11 cellular contexts compared by ENCODE assay signal in the genomic region with DNA sequence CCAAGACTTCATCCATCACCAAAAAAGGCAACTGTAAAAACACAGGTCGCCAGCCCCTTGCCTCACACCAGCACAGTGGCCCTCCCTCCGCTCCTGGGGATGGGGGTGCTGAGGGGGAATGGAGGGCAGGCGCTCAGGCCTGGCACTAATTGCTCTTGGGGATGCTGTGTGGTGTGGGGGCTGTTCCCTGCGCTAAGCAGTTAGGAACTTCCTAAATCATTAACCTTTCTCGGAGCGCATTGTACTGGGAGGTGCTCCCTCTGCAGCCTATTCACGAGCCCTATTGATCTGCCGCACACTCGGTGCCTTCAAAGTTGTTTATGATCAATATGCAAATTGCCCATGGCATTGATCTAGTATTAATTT.
DNase-seq lines count a peak whose midpoint lies in the region; ATAC-seq and TF ChIP-seq lines count a peak whose summit lies in the region.
"Had no signal": no experiment of that assay in that cellular context is flagged by ENCODE, and none has a peak within 500 bp of the region (broad histone marks: within the 10 kb centered on the region; RNA-seq: fewer than 3 reads in every experiment).

No MANE protein-coding gene starts in this region.

- peaks cover 12% of the 10 kb centered on the region for H3K27me3 Mint-ChIP-seq in GM23338 (ENCODE audit: insufficient read depth, low read depth, poor library complexity)

- H3K27me3 ChIP-seq in GM23338 (ENCODE audit: insufficient read depth) (no peaks in the 10 kb centered on the region), skeletal muscle tissue (ENCODE audit: control insufficient read depth in 3 of 3, insufficient read depth in 3 of 3, low read length in 3 of 3) (no peaks in the 10 kb centered on the region)

- H3K27ac Mint-ChIP-seq in GM23338, result no peak overlapping the region
- H3K27ac Mint-ChIP-seq: stimulated activated naive CD8-positive, alpha-beta T cell treated with anti-CD3 and anti-CD28 coated beads, Interleukin-15, Interleukin-2, amounts not matched to agents 100 ng/mL and 50 ng/mL, for 24 hours had no signal

- H3K79me2 ChIP-seq in GM23338 (replicated peaks; ENCODE audit: insufficient read depth), result no peaks in the 10 kb centered on the region

- H3K9me3 Mint-ChIP-seq in GM23338, result no peaks in the 10 kb centered on the region
- H3K9me3 Mint-ChIP-seq: stimulated activated naive CD8-positive, alpha-beta T cell treated with anti-CD3 and anti-CD28 coated beads, Interleukin-15, Interleukin-2, amounts not matched to agents 100 ng/mL and 50 ng/mL, for 24 hours had no signal

- H3K9ac ChIP-seq in skeletal muscle tissue (ENCODE audit: low read depth in 1 of 3, low read length in 3 of 3), result peak overlapping the region in 1 of 3 donors; percentile 66

- ATAC-seq in GM23338, result peak; percentile 8; the same call in 2 of the 3 replicates
- peak; percentile 65 for ATAC-seq in left lobe of liver
- no peak for ATAC-seq in HG03175 (IDR thresholded peaks at IDR 0.05; ENCODE audit: unreplicated experiment)
- ATAC-seq in GM21619 (IDR thresholded peaks at IDR 0.05; ENCODE audit: unreplicated experiment), result no peak

- H3K36me3 ChIP-seq in GM23338 (ENCODE audit: insufficient read depth) (no peaks in the 10 kb centered on the region), skeletal muscle tissue (ENCODE audit: control insufficient read depth in 3 of 3, insufficient read depth in 3 of 3, low read length in 3 of 3) (peaks cover 0 to 1% (median 0%) of the 10 kb centered on the region in 3 donors)

- H3K4me2 ChIP-seq in GM23338, result 0 out of 2 replicates have a peak overlapping the region, but pooled peaks have one; percentile 25

- TF ChIP-seq CTCF in GM23338 (conservative IDR thresholded peaks at IDR 0.05; ENCODE audit: low read depth in 2 of 2), result no peak

- DNase-seq in GM23338 (ENCODE audit: low spot score), result no peak
- DNase-seq in astrocyte of the hippocampus (ENCODE audit: low read depth, low spot score), result peak; percentile 14
- DNase-seq in left lobe of liver (ENCODE audit: low spot score), result peak; percentile 48
- DNase-seq in hypothalamus (lab: John Stamatoyannopoulos, UW), result no peak
- no peak for DNase-seq in SIG-M5 treated with dmso at 0.1 percent for 504 hours (lab: John Stamatoyannopoulos, UW; ENCODE audit: unreplicated experiment)
- DNase-seq: activated CD4-positive, alpha-beta T cell treated with anti-CD3 and anti-CD28 coated beads, Interleukin-2, amount 50 U/mL, for 4 hours; activated naive CD4-positive, alpha-beta T cell treated with Interleukin-2 at 50 U/mL for 16 hours had no signal

- no peak overlapping the region for H2AFZ ChIP-seq in GM23338

- H3K4me1 ChIP-seq in GM23338 (ENCODE audit: insufficient read depth) (peaks cover 18% of the 10 kb centered on the region), skeletal muscle tissue (ENCODE audit: control insufficient read depth in 3 of 3, insufficient read depth in 3 of 3, low read length in 3 of 3) (peaks cover 42 to 71% (median 63%) of the 10 kb centered on the region in 3 donors)

- no peaks in the 10 kb centered on the region; the same call in 1 of the 2 replicates for H3F3A ChIP-seq in GM23338 (replicated peaks; ENCODE audit: low read depth)

- no peaks in the 10 kb centered on the region for H3K9me3 ChIP-seq in skeletal muscle tissue (ENCODE audit: control insufficient read depth in 3 of 3, low read length in 3 of 3)

- no peaks in the 10 kb centered on the region for H4K20me1 ChIP-seq in GM23338 (replicated peaks; ENCODE audit: insufficient read depth)

- H3K4me3 Mint-ChIP-seq in GM23338, result no peak overlapping the region
- H3K4me3 Mint-ChIP-seq: stimulated activated naive CD8-positive, alpha-beta T cell treated with anti-CD3 and anti-CD28 coated beads, Interleukin-15, Interleukin-2, amounts not matched to agents 100 ng/mL and 50 ng/mL, for 24 hours had no signal

- H3K4me1 Mint-ChIP-seq in GM23338, result peaks cover 29% of the 10 kb centered on the region

- H3K36me3 Mint-ChIP-seq in GM23338 (ENCODE audit: low read depth), result no peaks in the 10 kb centered on the region

- no peaks in the 10 kb centered on the region for H3K9me2 ChIP-seq in GM23338 (ENCODE audit: insufficient read depth)

- H3K4me3 ChIP-seq in GM23338 (no peak overlapping the region), skeletal muscle tissue (ENCODE audit: low read length in 3 of 3) (no peak overlapping the region)

- H3K27ac ChIP-seq in GM23338 (ENCODE audit: low read depth) (no peak overlapping the region), skeletal muscle tissue (ENCODE audit: low read depth, low read length) (peak overlapping the region; percentile 72)

TF ChIP-seq in GM23338, 12 proteins besides CTCF, POLR2A, EP300 and RAD21:
- TF ChIP-seq, protein P1, sequence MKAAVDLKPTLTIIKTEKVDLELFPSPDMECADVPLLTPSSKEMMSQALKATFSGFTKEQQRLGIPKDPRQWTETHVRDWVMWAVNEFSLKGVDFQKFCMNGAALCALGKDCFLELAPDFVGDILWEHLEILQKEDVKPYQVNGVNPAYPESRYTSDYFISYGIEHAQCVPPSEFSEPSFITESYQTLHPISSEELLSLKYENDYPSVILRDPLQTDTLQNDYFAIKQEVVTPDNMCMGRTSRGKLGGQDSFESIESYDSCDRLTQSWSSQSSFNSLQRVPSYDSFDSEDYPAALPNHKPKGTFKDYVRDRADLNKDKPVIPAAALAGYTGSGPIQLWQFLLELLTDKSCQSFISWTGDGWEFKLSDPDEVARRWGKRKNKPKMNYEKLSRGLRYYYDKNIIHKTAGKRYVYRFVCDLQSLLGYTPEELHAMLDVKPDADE (IDR thresholded peaks at IDR 0.05), result no peak
- TF ChIP-seq EZH2 (IDR thresholded peaks at IDR 0.05; ENCODE audit: low read depth, unreplicated experiment) (no peak), ZNF114 (CRISPR knock-in tag; IDR thresholded peaks at IDR 0.05) (no peak), CREB1 (CRISPR knock-in tag; IDR thresholded peaks at IDR 0.05; ENCODE audit: low read depth) (no peak), ZNF331 (CRISPR knock-in tag; IDR thresholded peaks at IDR 0.05; ENCODE audit: low read depth) (no peak), JUNB (IDR thresholded peaks at IDR 0.05; ENCODE audit: unreplicated experiment) (no peak), POLR2AphosphoS5 (IDR thresholded peaks at IDR 0.05; ENCODE audit: low read depth) (no peak), EZH2phosphoT487 (IDR thresholded peaks at IDR 0.05; ENCODE audit: unreplicated experiment) (no peak)
- TF ChIP-seq, protein P2, sequence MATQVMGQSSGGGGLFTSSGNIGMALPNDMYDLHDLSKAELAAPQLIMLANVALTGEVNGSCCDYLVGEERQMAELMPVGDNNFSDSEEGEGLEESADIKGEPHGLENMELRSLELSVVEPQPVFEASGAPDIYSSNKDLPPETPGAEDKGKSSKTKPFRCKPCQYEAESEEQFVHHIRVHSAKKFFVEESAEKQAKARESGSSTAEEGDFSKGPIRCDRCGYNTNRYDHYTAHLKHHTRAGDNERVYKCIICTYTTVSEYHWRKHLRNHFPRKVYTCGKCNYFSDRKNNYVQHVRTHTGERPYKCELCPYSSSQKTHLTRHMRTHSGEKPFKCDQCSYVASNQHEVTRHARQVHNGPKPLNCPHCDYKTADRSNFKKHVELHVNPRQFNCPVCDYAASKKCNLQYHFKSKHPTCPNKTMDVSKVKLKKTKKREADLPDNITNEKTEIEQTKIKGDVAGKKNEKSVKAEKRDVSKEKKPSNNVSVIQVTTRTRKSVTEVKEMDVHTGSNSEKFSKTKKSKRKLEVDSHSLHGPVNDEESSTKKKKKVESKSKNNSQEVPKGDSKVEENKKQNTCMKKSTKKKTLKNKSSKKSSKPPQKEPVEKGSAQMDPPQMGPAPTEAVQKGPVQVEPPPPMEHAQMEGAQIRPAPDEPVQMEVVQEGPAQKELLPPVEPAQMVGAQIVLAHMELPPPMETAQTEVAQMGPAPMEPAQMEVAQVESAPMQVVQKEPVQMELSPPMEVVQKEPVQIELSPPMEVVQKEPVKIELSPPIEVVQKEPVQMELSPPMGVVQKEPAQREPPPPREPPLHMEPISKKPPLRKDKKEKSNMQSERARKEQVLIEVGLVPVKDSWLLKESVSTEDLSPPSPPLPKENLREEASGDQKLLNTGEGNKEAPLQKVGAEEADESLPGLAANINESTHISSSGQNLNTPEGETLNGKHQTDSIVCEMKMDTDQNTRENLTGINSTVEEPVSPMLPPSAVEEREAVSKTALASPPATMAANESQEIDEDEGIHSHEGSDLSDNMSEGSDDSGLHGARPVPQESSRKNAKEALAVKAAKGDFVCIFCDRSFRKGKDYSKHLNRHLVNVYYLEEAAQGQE (IDR thresholded peaks at IDR 0.05; ENCODE audit: unreplicated experiment), result no peak

Comparison
In these comparisons a context has a peak if more than half of its experiments do, and no peak if none do; other contexts are left out.
1. ATAC-seq: peak in GM23338 (single experiment) and left lobe of liver (single experiment); none in HG03175 (single experiment) and GM21619 (single experiment).
2. DNase-seq: peak in astrocyte of the hippocampus (single experiment) and left lobe of liver (single experiment); none in GM23338 (single experiment), hypothalamus (0 of 51) and SIG-M5 treated with dmso at 0.1 percent for 504 hours (single experiment).